ENCODE assay signal across 1 cellular context in genomic region chrX:47190445-47191269, GRCh38.
TF ChIP-seq lines count a peak whose summit lies in the region.

No MANE protein-coding gene starts in this region.

TF ChIP-seq in HEK293, 187 proteins besides CTCF, POLR2A, EP300 and RAD21 (continued from another document):
- TF ChIP-seq HIC1 (tag by site-specific recombination; IDR thresholded peaks at IDR 0.05) (peak; percentile 95), ZNF48 (tag by site-specific recombination; IDR thresholded peaks at IDR 0.05) (no peak), ZNF394 (tag by site-specific recombination; IDR thresholded peaks at IDR 0.05; ENCODE audit: borderline replicate concordance) (peak; percentile 48; the same call in 1 of the 2 replicates), KLF8 (tag by site-specific recombination; IDR thresholded peaks at IDR 0.05) (peak; percentile 54), KLF7 (tag by site-specific recombination; IDR thresholded peaks at IDR 0.05; ENCODE audit: borderline replicate concordance) (0 out of 2 replicates have a peak, but pooled peaks have one; percentile 20), ZNF133 (tag by site-specific recombination; IDR thresholded peaks at IDR 0.05) (no peak), ZNF548 (tag by site-specific recombination; IDR thresholded peaks at IDR 0.05) (no peak), ZEB2 (tag by site-specific recombination; IDR thresholded peaks at IDR 0.05) (peak; percentile 66), SP3 (tag by site-specific recombination; IDR thresholded peaks at IDR 0.05) (peak; percentile 60), SP2 (tag by site-specific recombination; IDR thresholded peaks at IDR 0.05) (peak; percentile 46), ZBTB11 (tag by site-specific recombination; conservative IDR thresholded peaks at IDR 0.05; ENCODE audit: low read depth) (peak; percentile 52), ZNF10 (tag by site-specific recombination; IDR thresholded peaks at IDR 0.05) (no peak), KLF1 (tag by site-specific recombination; IDR thresholded peaks at IDR 0.05) (no peak), BCL6B (tag by site-specific recombination; IDR thresholded peaks at IDR 0.05) (no peak), EGR2 (tag by site-specific recombination; IDR thresholded peaks at IDR 0.05; ENCODE audit: low read depth) (0 out of 2 replicates have a peak, but pooled peaks have one; percentile 16), ZBTB17 (tag by site-specific recombination; IDR thresholded peaks at IDR 0.05) (peak; percentile 86), ZSCAN30 (tag by site-specific recombination; IDR thresholded peaks at IDR 0.05) (peak; percentile 73; the same call in 1 of the 2 replicates), ZNF280D (tag by site-specific recombination; IDR thresholded peaks at IDR 0.05) (no peak; the same call in 1 of the 2 replicates), ZBTB20 (tag by site-specific recombination; IDR thresholded peaks at IDR 0.05) (peak; percentile 76), KLF17 (tag by site-specific recombination; IDR thresholded peaks at IDR 0.05) (no peak)
